18 cellular contexts compared by ENCODE assay signal in genomic region chr10:37896436-37896835, GRCh38. TPM values are rescaled to one million over a fixed set of nuclear protein-coding genes. Genes with fewer than 3 reads are reported as not detected.
DNase-seq lines count a peak whose midpoint lies in the region; ATAC-seq, FAIRE-seq and TF ChIP-seq lines count a peak whose summit lies in the region.
"Had no signal": no experiment of that assay in that cellular context is flagged by ENCODE, and none has a peak within 500 bp of the region (broad histone marks: within the 10 kb centered on the region; RNA-seq: fewer than 3 reads in every experiment).

No MANE protein-coding gene starts in this region.

- SMC1A ChIA-PET in GM12878 (lab: Charles Lee; ENCODE audit: uncharacterized antibody, unreplicated experiment) = no interaction called here

- no peak for TF ChIP-seq EP300 in GM12878 (IDR thresholded peaks at IDR 0.05; ENCODE audit: borderline replicate concordance in 1 of 2, control insufficient read depth in 1 of 2, low read depth in 2 of 2, low read length in 2 of 2)

- H3K79me1 ChIP-seq in mesendoderm (ENCODE audit: low read length) = no peaks in the 10 kb centered on the region

- BruUV-seq in GM12878 (replicated peaks; lab: Mats Ljungman, UMichigan) = no TSS peak

- TF ChIP-seq RAD21 in GM12878 (IDR thresholded peaks at IDR 0.05; ENCODE audit: insufficient read depth, low read depth, low read length) = no peak

- no peak overlapping the region for H2AFZ ChIP-seq in GM12878 (ENCODE audit: control insufficient read depth, low read depth, low read length)

- in situ Hi-C loops in GM12878 (cut with MboI) = no loop called here

- no peak overlapping the region for H2BK5ac ChIP-seq in mesendoderm (ENCODE audit: low read length)

- no peak overlapping the region for H3K23ac ChIP-seq in mesendoderm (ENCODE audit: low read length)

- H3K4me2 ChIP-seq in GM12878 (ENCODE audit: control insufficient read depth, insufficient read depth) = no peak overlapping the region
- H3K4me2 ChIP-seq in mesendoderm (ENCODE audit: low read length) = no peak overlapping the region

- H3K56ac ChIP-seq in mesendoderm (ENCODE audit: low read length) = no peak overlapping the region

- no peak for ATAC-seq in GM12878

- no peak overlapping the region for H3K27ac ChIP-seq in HUES64 (ENCODE audit: low read depth, low read length)
- H3K27ac ChIP-seq in GM12878 (ENCODE audit: control insufficient read depth, insufficient read depth) = no peak overlapping the region
- H3K27ac ChIP-seq in mesendoderm (ENCODE audit: low read depth, low read length) = no peak overlapping the region

- POLR2A ChIA-PET in GM12878 (lab: Charles Lee) = no interaction called here

- FAIRE-seq in GM12878 (lab: Jason Lieb, UNC) = no peak
- FAIRE-seq: A204.1, GM19239, H1 had no signal

- no peak overlapping the region for H3K4ac ChIP-seq in mesendoderm (ENCODE audit: low read depth, low read length)

- H4K8ac ChIP-seq in mesendoderm (ENCODE audit: low read depth, low read length) = no peak overlapping the region

- RAD21 ChIA-PET in GM12878 (lab: Charles Lee; ENCODE audit: unreplicated experiment) = no interaction called here

- no peaks in the 10 kb centered on the region for H3K36me3 ChIP-seq in HUES64 (ENCODE audit: insufficient read depth, low read length)
- no peaks in the 10 kb centered on the region for H3K36me3 ChIP-seq in GM12878 (ENCODE audit: control insufficient read depth in 2 of 2, insufficient read depth in 2 of 2, low read length in 1 of 2)
- no peaks in the 10 kb centered on the region for H3K36me3 ChIP-seq in mesendoderm (ENCODE audit: control insufficient read depth, insufficient read depth, low read length)
- H3K36me3 ChIP-seq: BE2C had no signal

- intact Hi-C loops in GM12878 (cut with micrococcal nuclease; ENCODE audit: unreplicated experiment) = no loop called here

- H2AK5ac ChIP-seq in mesendoderm (ENCODE audit: low read length) = no peak overlapping the region

- H4K20me1 ChIP-seq in GM12878 (ENCODE audit: control insufficient read depth, insufficient read depth) = no peaks in the 10 kb centered on the region

- H2BK15ac ChIP-seq in mesendoderm (replicated peaks; ENCODE audit: low read depth) = no peak overlapping the region

- DNase-seq in GM12878 (ENCODE audit: low read depth, low spot score) (no peak), mesendoderm (peak; percentile 0), OCI-M2 (lab: John Stamatoyannopoulos, UW; ENCODE audit: unreplicated experiment) (no peak), NOMO-1 treated with dmso at 0.1 percent for 144 hours (lab: John Stamatoyannopoulos, UW; ENCODE audit: unreplicated experiment) (no peak), NCI-H1048 (lab: John Stamatoyannopoulos, UW) (no peak), epidermal melanocyte (ENCODE audit: insufficient read length, low spot score) (no peak)
- DNase-seq: ACHN; BE2C; C1 segment of cervical spinal cord; Caco-2; CD4-positive, CD25-positive, alpha-beta regulatory T cell; DMS79 treated with DMSO at 0.1 percent for 48 hours; GF-D8; H9 had no signal

- no peak overlapping the region for H4K5ac ChIP-seq in mesendoderm (ENCODE audit: low read length)

- no peaks in the 10 kb centered on the region for H3K4me1 ChIP-seq in HUES64 (ENCODE audit: insufficient read depth, low read length)
- no peaks in the 10 kb centered on the region for H3K4me1 ChIP-seq in GM12878 (ENCODE audit: control insufficient read depth, insufficient read depth, low read length)
- no peaks in the 10 kb centered on the region for H3K4me1 ChIP-seq in mesendoderm (ENCODE audit: control insufficient read depth, low read depth, low read length)
- H3K4me1 ChIP-seq: BE2C, Caco-2 had no signal

- no peak overlapping the region for H3K9ac ChIP-seq in HUES64 (ENCODE audit: low read depth, low read length)
- H3K9ac ChIP-seq in GM12878 (ENCODE audit: control insufficient read depth, insufficient read depth, low read length) = no peak overlapping the region
- no peak overlapping the region for H3K9ac ChIP-seq in mesendoderm (ENCODE audit: low read length)

- CTCF ChIA-PET in GM12878 (lab: Yijun Ruan, JAX) = no interaction called here

- H3K27me3 ChIP-seq in HUES64 (ENCODE audit: insufficient read depth, low read length) (no peaks in the 10 kb centered on the region), GM12878 (replicated peaks in 1 of 2; ENCODE audit: control insufficient read depth in 2 of 2, insufficient read depth in 2 of 2, low read length in 1 of 2) (no peaks in the 10 kb centered on the region), mesendoderm (ENCODE audit: insufficient read depth, low read length, poor library complexity) (no peaks in the 10 kb centered on the region)
- H3K27me3 ChIP-seq: BE2C had no signal

- no peak overlapping the region for H2BK120ac ChIP-seq in mesendoderm (ENCODE audit: low read depth, low read length)

- H3K4me3 ChIP-seq in HUES64 (ENCODE audit: low read length) (0 out of 2 replicates have a peak overlapping the region, but pooled peaks have one; percentile 10), GM12878 (no peak overlapping the region), mesendoderm (ENCODE audit: low read length) (no peak overlapping the region)

- H3K18ac ChIP-seq in mesendoderm (ENCODE audit: low read length) = no peak overlapping the region

- no peak for TF ChIP-seq CTCF in GM12878 (IDR thresholded peaks at IDR 0.05 in 2 of 3, conservative IDR thresholded peaks at IDR 0.05 in 1 of 3; ENCODE audit: control insufficient read depth in 2 of 3, extremely low read depth in 1 of 3, insufficient read depth in 1 of 3, low read depth in 3 of 3, low read length in 3 of 3)

- H3K79me2 ChIP-seq in GM12878 (ENCODE audit: control insufficient read depth, insufficient read depth, low read length) (no peaks in the 10 kb centered on the region), mesendoderm (ENCODE audit: control insufficient read depth, insufficient read depth, low read length) (no peaks in the 10 kb centered on the region)

- H3K9me3 ChIP-seq in HUES64 (ENCODE audit: insufficient read depth, low read depth, low read length) = peaks cover 50% of the 10 kb centered on the region
- H3K9me3 ChIP-seq in GM12878 (replicated peaks; ENCODE audit: control insufficient read depth, insufficient read depth, low read length) = 0 out of 3 replicates have a peak, but pooled peaks cover 2% of the 10 kb centered on the region

- no peak for TF ChIP-seq POLR2A in GM12878 (IDR thresholded peaks at IDR 0.05; ENCODE audit: low read depth, low read length)

TF ChIP-seq in GM12878, 131 proteins besides CTCF, POLR2A, EP300 and RAD21:
- TF ChIP-seq, protein P1, sequence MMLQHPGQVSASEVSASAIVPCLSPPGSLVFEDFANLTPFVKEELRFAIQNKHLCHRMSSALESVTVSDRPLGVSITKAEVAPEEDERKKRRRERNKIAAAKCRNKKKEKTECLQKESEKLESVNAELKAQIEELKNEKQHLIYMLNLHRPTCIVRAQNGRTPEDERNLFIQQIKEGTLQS (IDR thresholded peaks at IDR 0.05; ENCODE audit: borderline replicate concordance, extremely low read depth, low read depth, low read length) = no peak
- TF ChIP-seq CBX5 (IDR thresholded peaks at IDR 0.05; ENCODE audit: low read depth) (0 out of 2 replicates have a peak, but pooled peaks have one; percentile 45), SREBF1 (IDR thresholded peaks at IDR 0.05; ENCODE audit: low read length) (no peak), WRNIP1 (IDR thresholded peaks at IDR 0.05; ENCODE audit: borderline replicate concordance, low read depth, low read length) (no peak)
TF ChIP-seq in GM12878: peak in this region for 1.

RNA-seq across cellular contexts. Expression of gene ZNF248, which starts 39.0 kb away (rescaled TPM):
- polyA plus RNA-seq in HUES64 (2013, experiment 1 of 2) = 6.2 TPM
- 7.6 TPM for polyA plus RNA-seq in HUES64 (2013, experiment 2 of 2)
- total RNA-seq in GM12878 (2013; cell fraction: nucleolus; rRNA removed) = 116 TPM in 2 replicates
- total RNA-seq in GM12878 (2014; rRNA removed) (5.7 and 8.7 TPM in 2 replicates), GM12878 (2014; rRNA removed; fragmentation: Illumina TruSeq; extraction: Trizol) (8.4 and 9.1 TPM in 2 replicates), GM12878 (2021) (5.7 and 7.1 TPM in 2 replicates)
- 3.9 TPM for polyA plus RNA-seq in GM12878 (2011; ENCODE audit: low read depth)
- polyA plus RNA-seq in GM12878 (2011; rRNA removed) (16.3 and 23.7 TPM in 2 replicates), GM12878 (2014; fragmentation: Illumina TruSeq; extraction: Trizol) (9.4 and 15.0 TPM in 2 replicates), GM12878 (2014; fragmentation: Nextera tagmentation; extraction: Ambion mirVana) (1 to 10 TPM; 2.0 to 4.9 TPM), GM12878 (2014; rRNA removed) (10.7 and 14.2 TPM in 2 replicates), GM12878 (2016; fragmentation: Nextera tagmentation; extraction: Ambion mirVana) (10 to 100 TPM in 1 of 2 experiments, 1 to 10 TPM in 1; 9.6 to 10.8 TPM)
- 6.8 and 7.8 TPM in 2 replicates for polyA plus RNA-seq in GM12878 (2011; cell fraction: cytosol; rRNA removed)
- polyA plus RNA-seq in GM12878 (2011; cell fraction: nucleus; rRNA removed) = 43.0 and 48.5 TPM in 2 replicates
- 5.5 and 8.8 TPM in 2 replicates for polyA plus RNA-seq in GM12878 (2012)
- polyA minus RNA-seq in GM12878 (2011; rRNA and poly(A)+ RNA removed) = 13.0 and 13.4 TPM in 2 replicates
- 3.1 and 5.0 TPM in 2 replicates for polyA minus RNA-seq in GM12878 (2011; cell fraction: cytosol; rRNA and poly(A)+ RNA removed)
- polyA minus RNA-seq in GM12878 (2011; cell fraction: nucleus; rRNA and poly(A)+ RNA removed) = 18.7 and 21.9 TPM in 2 replicates
- polyA plus RNA-seq in mesendoderm (2013, experiment 1 of 2) = 3.9 TPM
- polyA plus RNA-seq in mesendoderm (2013, experiment 2 of 2) = 4.6 TPM
- polyA plus RNA-seq: H1 had no signal
